11 cellular contexts compared by ENCODE assay signal in genomic region chr20:60510356-60510755, GRCh38.
"Had no signal": no experiment of that assay in that cellular context is flagged by ENCODE, and none has a peak within 500 bp of the region (broad histone marks: within the 10 kb centered on the region; RNA-seq: fewer than 3 reads in every experiment).

No MANE protein-coding gene starts in this region.

- H3K27me3 Mint-ChIP-seq: IgD-negative memory B cell had no signal

- H3K4me1 Mint-ChIP-seq: IgD-negative memory B cell had no signal

- H3K36me3 ChIP-seq: HAP-1 had no signal

- H3K27ac ChIP-seq: GM23248, HL-60, KMS-11 had no signal

- DNase-seq: GOT3, H7, HFFc6, KBM-7 had no signal

- H3K4me2 ChIP-seq: KMS-11 had no signal

- H3K4me3 Mint-ChIP-seq: HFFc6, IgD-negative memory B cell had no signal

- H3K9me3 ChIP-seq: HAP-1 had no signal

- H3K4me3 ChIP-seq: GM23248, HAP-1 had no signal

- H3K9ac ChIP-seq: GM23248, KMS-11 had no signal

- H2AFZ ChIP-seq: GM23248 had no signal

- H3K4me1 ChIP-seq: HAP-1 had no signal

- H3K27ac Mint-ChIP-seq: HFFc6 had no signal

- H3K9me3 Mint-ChIP-seq: HFFc6 had no signal

- ATAC-seq: HCT116, HepG2 had no signal
